In the genomic region with DNA sequence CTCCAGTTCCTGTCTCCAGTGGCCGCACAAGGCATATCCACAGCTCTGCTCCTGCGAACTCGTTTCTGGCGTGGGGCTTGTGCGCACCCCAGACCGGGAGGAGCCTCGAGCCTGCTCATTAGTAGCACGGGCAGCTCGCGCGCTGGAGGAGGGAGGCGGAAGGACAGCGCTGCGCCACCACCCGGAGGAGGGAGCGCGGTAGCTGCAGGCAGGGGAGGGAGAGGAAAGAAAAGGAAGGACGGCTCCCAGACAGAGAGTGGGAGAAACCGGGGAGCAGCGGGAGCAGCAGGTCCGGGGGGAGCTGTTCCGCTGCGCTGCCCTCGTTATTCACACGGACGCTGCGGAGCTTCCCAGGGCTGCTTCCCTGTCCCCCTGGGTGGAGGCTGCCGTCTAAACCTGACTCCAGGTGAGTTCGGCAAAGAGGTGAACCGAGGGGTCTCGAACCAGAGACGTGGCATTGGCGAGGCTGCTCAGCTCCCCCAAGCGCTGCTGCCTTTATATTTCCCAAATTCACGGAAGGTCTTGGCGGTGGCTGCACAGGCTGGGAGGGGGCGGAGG, we compare ENCODE assay signal across 9 cellular contexts.
DNase-seq lines count a peak whose midpoint lies in the region; ATAC-seq and TF ChIP-seq lines count a peak whose summit lies in the region.
"Had no signal": no experiment of that assay in that cellular context is flagged by ENCODE, and none has a peak within 500 bp of the region (broad histone marks: within the 10 kb centered on the region; RNA-seq: fewer than 3 reads in every experiment).

No MANE protein-coding gene starts in this region.

- H3K9me3 ChIP-seq in MG63 (no peaks in the 10 kb centered on the region), mammary epithelial cell (replicated peaks; ENCODE audit: insufficient read depth, low read length) (no peaks in the 10 kb centered on the region), right lobe of liver (no peaks in the 10 kb centered on the region), T-helper 17 cell (ENCODE audit: control insufficient read depth, low read length, poor library complexity, severe bottlenecking) (no peaks in the 10 kb centered on the region)

- 3% methylated on average over 21 of the region's 37 CpGs for WGBS in mammary epithelial cell (ENCODE audit: low coverage, missing lambda C conversion rate)
- 5% methylated on average over 17 of the region's 37 CpGs for WGBS in right lobe of liver (ENCODE audit: insufficient coverage, low coverage, low lambda C conversion rate, missing lambda C conversion rate)

- peak overlapping the region; percentile 66 for H3K4me2 ChIP-seq in mammary epithelial cell (ENCODE audit: insufficient read depth, low read depth, low read length)

- CTCF ChIA-PET in mammary epithelial cell (lab: Charles Lee; ENCODE audit: low non-redundant PET), result no interaction called here

- intact Hi-C loops in mammary epithelial cell (cut with micrococcal nuclease), result no loop called here
- intact Hi-C loops in right lobe of liver (cut with DNase I), result no loop called here

- H3K4me3 ChIP-seq in MG63 (peak overlapping the region; percentile 44), mammary epithelial cell (replicated peaks in 1 of 3; ENCODE audit: insufficient read depth in 1 of 3, low read depth in 2 of 3, low read length in 3 of 3) (peak overlapping the region in 1 of 3 experiments; percentile 8), right lobe of liver (peak overlapping the region in 2 of 3 donors; percentile 7 to 18)

- peak overlapping the region; percentile 79 for H2AFZ ChIP-seq in mammary epithelial cell (ENCODE audit: low read depth, low read length)

- no peaks in the 10 kb centered on the region for H4K20me1 ChIP-seq in mammary epithelial cell (ENCODE audit: insufficient read depth, low read length)

- H3K27ac ChIP-seq in mammary epithelial cell (ENCODE audit: insufficient read depth, low read depth, low read length) (no peak overlapping the region), right lobe of liver (no peak overlapping the region)

- DNase-seq in AG08395 (ENCODE audit: low spot score) (peak; percentile 3), MG63 (peak; percentile 78), mammary epithelial cell (peak; percentile 31), right lobe of liver (peak in 2 of 3 donors; percentile 30 to 59), T-helper 17 cell (no peak), NCI-H1436 (lab: John Stamatoyannopoulos, UW) (no peak)
- DNase-seq: stimulated activated CD4-positive, alpha-beta T cell treated with anti-CD3 and anti-CD28 coated beads, Interleukin-12 subunit alpha, Interleukin-12 subunit beta, amount 100 ng/mL, for 4 hours had no signal

- no TSS peak for BruUV-seq in mammary epithelial cell (replicated peaks; lab: Mats Ljungman, UMichigan)

- ATAC-seq in right lobe of liver (peak; percentile 61 to 84 (median 75)), T-helper 17 cell (no peak), HG03095 (IDR thresholded peaks at IDR 0.05; ENCODE audit: unreplicated experiment) (no peak), HG03565 (IDR thresholded peaks at IDR 0.05; ENCODE audit: unreplicated experiment) (no peak)

- TF ChIP-seq POLR2A in right lobe of liver (IDR thresholded peaks at IDR 0.05), result no peak

- H3K27me3 ChIP-seq in MG63, result no peaks in the 10 kb centered on the region
- no peaks in the 10 kb centered on the region for H3K27me3 ChIP-seq in mammary epithelial cell (ENCODE audit: insufficient read depth, low read length)
- no peaks in the 10 kb centered on the region for H3K27me3 ChIP-seq in right lobe of liver

- no peaks in the 10 kb centered on the region for H3K4me1 Mint-ChIP-seq in T-helper 17 cell

- no peaks in the 10 kb centered on the region for H3K36me3 Mint-ChIP-seq in T-helper 17 cell (ENCODE audit: low read depth)

- TF ChIP-seq CTCF in mammary epithelial cell (conservative IDR thresholded peaks at IDR 0.05 in 1 of 2, IDR thresholded peaks at IDR 0.05 in 1 of 2; ENCODE audit: extremely low read depth in 1 of 2, insufficient read depth in 1 of 2, low read depth in 1 of 2, low read length in 2 of 2) (peak in 1 of 2 donors; percentile 36), right lobe of liver (IDR thresholded peaks at IDR 0.05) (no peak)

- H3K79me2 ChIP-seq in mammary epithelial cell (ENCODE audit: insufficient read depth, low read length), result no peaks in the 10 kb centered on the region

- H3K27me3 Mint-ChIP-seq in T-helper 17 cell, result no peaks in the 10 kb centered on the region

- in situ Hi-C loops in mammary epithelial cell (cut with MboI; ENCODE audit: low sequenced_read_pairs in 2 of 2), result no loop called here

- H3K27ac Mint-ChIP-seq in T-helper 17 cell, result no peak overlapping the region

- H3K36me3 ChIP-seq in MG63, result no peaks in the 10 kb centered on the region
- no peaks in the 10 kb centered on the region for H3K36me3 ChIP-seq in mammary epithelial cell (ENCODE audit: insufficient read depth, low read length)
- no peaks in the 10 kb centered on the region for H3K36me3 ChIP-seq in right lobe of liver

- dilution Hi-C loops in mammary epithelial cell (cut with HindIII; ENCODE audit: low sequenced_read_pairs), result no loop called here

- H3K9ac ChIP-seq in mammary epithelial cell (ENCODE audit: insufficient read depth, low read length), result no peak overlapping the region

- H3K4me1 ChIP-seq in mammary epithelial cell (ENCODE audit: insufficient read depth, low read length) (no peaks in the 10 kb centered on the region), right lobe of liver (no peaks in the 10 kb centered on the region)

- H3K4me3 Mint-ChIP-seq in T-helper 17 cell, result no peak overlapping the region

Comparison
In these comparisons a context has a peak if more than half of its experiments do, and no peak if none do; other contexts are left out.
1. DNase-seq: peak in AG08395 (single experiment), MG63 (single experiment), mammary epithelial cell (single experiment) and right lobe of liver (2 of 3); none in T-helper 17 cell (0 of 3) and NCI-H1436 (single experiment).
2. ATAC-seq: peak in right lobe of liver (4 of 4); none in T-helper 17 cell (single experiment), HG03095 (single experiment) and HG03565 (single experiment).